In genomic region chr10:11201911-11202310, GRCh38 we compare ENCODE assay signal across 19 cellular contexts.
DNase-seq lines count a peak whose midpoint lies in the region; ATAC-seq and TF ChIP-seq lines count a peak whose summit lies in the region.
"Had no signal": no experiment of that assay in that cellular context is flagged by ENCODE, and none has a peak within 500 bp of the region (broad histone marks: within the 10 kb centered on the region; RNA-seq: fewer than 3 reads in every experiment).

No MANE protein-coding gene starts in this region.

- no peak overlapping the region for H3K4me3 ChIP-seq in CD4-positive, CD25-positive, alpha-beta regulatory T cell (ENCODE audit: low read depth, low read length)
- H3K4me3 ChIP-seq in CD8-positive, alpha-beta memory T cell (ENCODE audit: low read length) = no peak overlapping the region
- H3K4me3 ChIP-seq in mesenchymal stem cell (ENCODE audit: insufficient read depth in 1 of 2, low read depth in 1 of 2, low read length in 2 of 2) = no peak overlapping the region
- H3K4me3 ChIP-seq in SJCRH30 = no peak overlapping the region
- H3K4me3 ChIP-seq: colonic mucosa, prostate gland, stomach, transverse colon had no signal

- H3K9me3 ChIP-seq in CD4-positive, CD25-positive, alpha-beta regulatory T cell (ENCODE audit: control insufficient read depth in 2 of 2, low read length in 2 of 2) = no peaks in the 10 kb centered on the region
- no peaks in the 10 kb centered on the region for H3K9me3 ChIP-seq in CD8-positive, alpha-beta memory T cell (ENCODE audit: low read length)
- peaks cover 8% of the 10 kb centered on the region for H3K9me3 ChIP-seq in mesenchymal stem cell (ENCODE audit: control insufficient read depth, low read length)
- no peaks in the 10 kb centered on the region for H3K9me3 ChIP-seq in SJCRH30 (replicated peaks)
- H3K9me3 ChIP-seq: colonic mucosa, prostate gland, transverse colon had no signal

- H3K36me3 Mint-ChIP-seq in CD4-positive, CD25-positive, alpha-beta regulatory T cell = peaks cover 70% of the 10 kb centered on the region
- H3K36me3 Mint-ChIP-seq in CD8-positive, alpha-beta memory T cell = peaks cover 11 to 99% (median 40%) of the 10 kb centered on the region in 3 donors
- H3K36me3 Mint-ChIP-seq in activated T-helper 2 cell treated with anti-CD3 and anti-CD28 coated beads, Interferon-gamma antibody, Interleukin-2, Interleukin-4, amounts not matched to agents 10 μg/mL and 5 μg/mL and 100 μg/mL, durations not matched to agents 14 hours and 24 hours and 36 hours (ENCODE audit: low read depth) = peaks cover 99% of the 10 kb centered on the region
- peaks cover 7% of the 10 kb centered on the region for H3K36me3 Mint-ChIP-seq in natural killer cell
- H3K36me3 Mint-ChIP-seq: mesothelial cell of epicardium had no signal

- peaks cover 0 to 7% (median 0%) of the 10 kb centered on the region in 7 donors for H3K9me3 Mint-ChIP-seq in CD4-positive, CD25-positive, alpha-beta regulatory T cell
- H3K9me3 Mint-ChIP-seq in CD8-positive, alpha-beta memory T cell = no peaks in the 10 kb centered on the region
- H3K9me3 Mint-ChIP-seq in activated T-helper 2 cell treated with anti-CD3 and anti-CD28 coated beads, Interferon-gamma antibody, Interleukin-2, Interleukin-4, amounts not matched to agents 10 μg/mL and 5 μg/mL and 100 μg/mL, durations not matched to agents 14 hours and 24 hours and 36 hours = no peaks in the 10 kb centered on the region
- H3K9me3 Mint-ChIP-seq in natural killer cell = no peaks in the 10 kb centered on the region

- H3K4me1 ChIP-seq in CD4-positive, CD25-positive, alpha-beta regulatory T cell (ENCODE audit: control insufficient read depth, insufficient read depth, low read length, poor library complexity, severe bottlenecking) = peaks cover 85% of the 10 kb centered on the region
- peaks cover 95% of the 10 kb centered on the region for H3K4me1 ChIP-seq in CD8-positive, alpha-beta memory T cell (ENCODE audit: insufficient read depth, low read length)
- H3K4me1 ChIP-seq in mesenchymal stem cell (ENCODE audit: control insufficient read depth, insufficient read depth, low read depth, low read length) (peaks cover 8% of the 10 kb centered on the region), SJCRH30 (peaks cover 54% of the 10 kb centered on the region)
- H3K4me1 ChIP-seq: prostate gland had no signal

- no peak overlapping the region for H2BK120ac ChIP-seq in mesenchymal stem cell (ENCODE audit: low read depth, low read length)

- no peak overlapping the region for H2BK12ac ChIP-seq in mesenchymal stem cell (ENCODE audit: low read length in 2 of 2)

- H3K23ac ChIP-seq in mesenchymal stem cell (ENCODE audit: low read length in 2 of 2) = no peak overlapping the region

- H2AFZ ChIP-seq in mesenchymal stem cell (ENCODE audit: low read depth, low read length) = no peak overlapping the region

- peak overlapping the region; percentile 62 to 98 (median 77) for H3K27ac Mint-ChIP-seq in CD4-positive, CD25-positive, alpha-beta regulatory T cell
- H3K27ac Mint-ChIP-seq in CD8-positive, alpha-beta memory T cell = peak overlapping the region in 7 of 8 donors; percentile 79 to 95 (median 91)
- H3K27ac Mint-ChIP-seq in activated T-helper 2 cell treated with anti-CD3 and anti-CD28 coated beads, Interferon-gamma antibody, Interleukin-2, Interleukin-4, amounts not matched to agents 10 μg/mL and 5 μg/mL and 100 μg/mL, durations not matched to agents 14 hours and 24 hours and 36 hours = peak overlapping the region; percentile 89
- H3K27ac Mint-ChIP-seq in natural killer cell = no peak overlapping the region
- H3K27ac Mint-ChIP-seq: activated CD4-positive, alpha-beta T cell treated with anti-CD3 and anti-CD28 coated beads, Interleukin-2, amount 10 ng/mL, durations not matched to agents 7 days and 5 days; mesothelial cell of epicardium had no signal

- H3K4me3 Mint-ChIP-seq in CD4-positive, CD25-positive, alpha-beta regulatory T cell = peak overlapping the region in 3 of 4 donors; percentile 12 to 48 (median 22)
- H3K4me3 Mint-ChIP-seq in CD8-positive, alpha-beta memory T cell = peak overlapping the region in 5 of 7 donors; percentile 1 to 77 (median 38)
- H3K4me3 Mint-ChIP-seq in activated T-helper 2 cell treated with anti-CD3 and anti-CD28 coated beads, Interferon-gamma antibody, Interleukin-2, Interleukin-4, amounts not matched to agents 10 μg/mL and 5 μg/mL and 100 μg/mL, durations not matched to agents 14 hours and 24 hours and 36 hours (ENCODE audit: low read depth) = no peak overlapping the region
- H3K4me3 Mint-ChIP-seq in natural killer cell = peak overlapping the region; percentile 77
- H3K4me3 Mint-ChIP-seq: activated CD4-positive, alpha-beta T cell treated with anti-CD3 and anti-CD28 coated beads, Interleukin-2, amount 10 ng/mL, durations not matched to agents 7 days and 5 days; mesothelial cell of epicardium had no signal

- H3K14ac ChIP-seq in mesenchymal stem cell (ENCODE audit: low read length in 2 of 2) = no peak overlapping the region

- H3K27ac ChIP-seq in CD4-positive, CD25-positive, alpha-beta regulatory T cell (ENCODE audit: insufficient read depth, low read length, poor library complexity, severe bottlenecking) = peak overlapping the region; percentile 24
- no peak overlapping the region for H3K27ac ChIP-seq in CD8-positive, alpha-beta memory T cell (ENCODE audit: low read depth, low read length)
- H3K27ac ChIP-seq in mesenchymal stem cell (ENCODE audit: low read length, poor library complexity, severe bottlenecking) (no peak overlapping the region), SJCRH30 (no peak overlapping the region)
- H3K27ac ChIP-seq: brain microvascular endothelial cell, colonic mucosa, prostate gland, stomach, transverse colon had no signal

- peaks cover 92% of the 10 kb centered on the region for H3K36me3 ChIP-seq in CD4-positive, CD25-positive, alpha-beta regulatory T cell (ENCODE audit: control insufficient read depth, insufficient read depth, low read length)
- peaks cover 32% of the 10 kb centered on the region for H3K36me3 ChIP-seq in CD8-positive, alpha-beta memory T cell (ENCODE audit: insufficient read depth, low read length)
- H3K36me3 ChIP-seq in mesenchymal stem cell (ENCODE audit: control insufficient read depth in 1 of 2, insufficient read depth in 2 of 2, low read depth in 1 of 2, low read length in 2 of 2) = peaks cover 3 to 31% of the 10 kb centered on the region in 2 experiments
- H3K36me3 ChIP-seq in SJCRH30 = peaks cover 27% of the 10 kb centered on the region
- H3K36me3 ChIP-seq: brain microvascular endothelial cell, colonic mucosa, prostate gland, transverse colon had no signal

- no peak for DNase-seq in CD4-positive, CD25-positive, alpha-beta regulatory T cell
- no peak for DNase-seq in CD8-positive, alpha-beta memory T cell
- no peak for DNase-seq in activated T-helper 2 cell treated with anti-CD3 and anti-CD28 coated beads, Interferon-gamma antibody, Interleukin-2, Interleukin-4, amounts not matched to agents 10 μg/mL and 5 μg/mL and 100 μg/mL, durations not matched to agents 14 hours and 24 hours and 36 hours (ENCODE audit: low spot score)
- DNase-seq in natural killer cell (no peak), mesenchymal stem cell (no peak), SJCRH30 (no peak)
- DNase-seq: activated CD4-positive, alpha-beta T cell treated with anti-CD3 and anti-CD28 coated beads, Interleukin-2, amount 10 ng/mL, durations not matched to agents 7 days and 5 days; brain microvascular endothelial cell; colonic mucosa; glutamatergic neuron; left cardiac atrium; MM.1S; NCI-H1436 treated with DMSO at 0.1 percent for 48 hours; NCI-H2171 treated with DMSO at 0.1 percent for 48 hours; stomach; transverse colon had no signal

- no peak overlapping the region for H2BK5ac ChIP-seq in mesenchymal stem cell (ENCODE audit: low read depth, low read length, poor library complexity, severe bottlenecking)

- no peaks in the 10 kb centered on the region for H3K27me3 Mint-ChIP-seq in CD4-positive, CD25-positive, alpha-beta regulatory T cell
- H3K27me3 Mint-ChIP-seq in CD8-positive, alpha-beta memory T cell = no peaks in the 10 kb centered on the region
- H3K27me3 Mint-ChIP-seq in activated T-helper 2 cell treated with anti-CD3 and anti-CD28 coated beads, Interferon-gamma antibody, Interleukin-2, Interleukin-4, amounts not matched to agents 10 μg/mL and 5 μg/mL and 100 μg/mL, durations not matched to agents 14 hours and 24 hours and 36 hours (ENCODE audit: low read depth) = no peaks in the 10 kb centered on the region
- H3K27me3 Mint-ChIP-seq in natural killer cell (ENCODE audit: low read depth in 2 of 2) = no peaks in the 10 kb centered on the region
- H3K27me3 Mint-ChIP-seq: activated CD4-positive, alpha-beta T cell treated with anti-CD3 and anti-CD28 coated beads, Interleukin-2, amount 10 ng/mL, durations not matched to agents 7 days and 5 days had no signal

- POLR2A ChIA-PET in CD8-positive, alpha-beta memory T cell (lab: Charles Lee) = no interaction called here

- H3K4me1 Mint-ChIP-seq in CD4-positive, CD25-positive, alpha-beta regulatory T cell = peaks cover 68 to 99% (median 84%) of the 10 kb centered on the region in 4 donors
- peaks cover 100% of the 10 kb centered on the region in 3 donors for H3K4me1 Mint-ChIP-seq in CD8-positive, alpha-beta memory T cell
- H3K4me1 Mint-ChIP-seq in activated T-helper 2 cell treated with anti-CD3 and anti-CD28 coated beads, Interferon-gamma antibody, Interleukin-2, Interleukin-4, amounts not matched to agents 10 μg/mL and 5 μg/mL and 100 μg/mL, durations not matched to agents 14 hours and 24 hours and 36 hours (ENCODE audit: low read depth) = peaks cover 90% of the 10 kb centered on the region
- H3K4me1 Mint-ChIP-seq in natural killer cell = peaks cover 100% of the 10 kb centered on the region in 2 donors

- no peak overlapping the region for H2AK5ac ChIP-seq in mesenchymal stem cell (ENCODE audit: low read length, severe bottlenecking)

- no peak overlapping the region for H3K9ac ChIP-seq in mesenchymal stem cell (ENCODE audit: low read length)

- H3K4me2 ChIP-seq in mesenchymal stem cell (ENCODE audit: low read length, poor library complexity, severe bottlenecking) = no peak overlapping the region

- no peak overlapping the region for H3K4ac ChIP-seq in mesenchymal stem cell (ENCODE audit: low read depth in 1 of 2, low read length in 2 of 2)

- no peaks in the 10 kb centered on the region for H3K27me3 ChIP-seq in CD4-positive, CD25-positive, alpha-beta regulatory T cell (ENCODE audit: control insufficient read depth, insufficient read depth, low read length)
- no peaks in the 10 kb centered on the region for H3K27me3 ChIP-seq in CD8-positive, alpha-beta memory T cell (ENCODE audit: insufficient read depth, low read length, poor library complexity, severe bottlenecking)
- H3K27me3 ChIP-seq in mesenchymal stem cell (ENCODE audit: control insufficient read depth in 1 of 2, insufficient read depth in 1 of 2, low read length in 2 of 2) (no peaks in the 10 kb centered on the region), SJCRH30 (no peaks in the 10 kb centered on the region)
- H3K27me3 ChIP-seq: brain microvascular endothelial cell, colonic mucosa, stomach, transverse colon had no signal

- no peak overlapping the region for H3K18ac ChIP-seq in mesenchymal stem cell (ENCODE audit: low read depth in 1 of 2, low read length in 2 of 2)

- 100% methylated on average over 2 of the region's 5 CpGs for WGBS in mesenchymal stem cell

- no peak overlapping the region for H2BK15ac ChIP-seq in mesenchymal stem cell (ENCODE audit: low read depth, poor library complexity, severe bottlenecking)

- no peak for ATAC-seq in CD4-positive, CD25-positive, alpha-beta regulatory T cell (ENCODE audit: low read depth in 2 of 2)
- no peak for ATAC-seq in natural killer cell
- ATAC-seq in GM19395 (IDR thresholded peaks at IDR 0.05; ENCODE audit: unreplicated experiment) = no peak
- ATAC-seq: left cardiac atrium had no signal

- no peak overlapping the region for H4K8ac ChIP-seq in mesenchymal stem cell (ENCODE audit: low read length)

- TF ChIP-seq CTCF in natural killer cell (IDR thresholded peaks at IDR 0.05) = no peak

- CTCF ChIA-PET in CD8-positive, alpha-beta memory T cell (lab: Charles Lee) = interaction anchor here (1.1 to 1.2 kb wide), 2 partner anchors 23 to 27 kb away, joined by 3 read pairs; no protein-coding TSS in a partner anchor

- peaks cover 22% of the 10 kb centered on the region for H3K79me1 ChIP-seq in mesenchymal stem cell (replicated peaks; ENCODE audit: low read length, poor library complexity, severe bottlenecking)

- H4K91ac ChIP-seq in mesenchymal stem cell (ENCODE audit: low read length) = no peak overlapping the region

- intact Hi-C loops in activated T-helper 2 cell treated with anti-CD3 and anti-CD28 coated beads, Interferon-gamma antibody, Interleukin-2, Interleukin-4, amounts not matched to agents 10 μg/mL and 5 μg/mL and 100 μg/mL, durations not matched to agents 14 hours and 24 hours and 36 hours (cut with micrococcal nuclease) = no loop called here
- intact Hi-C loops in natural killer cell (cut with micrococcal nuclease) = no loop called here

Comparison
In these comparisons a context has a peak if more than half of its experiments do, and no peak if none do; other contexts are left out.
1. H3K27ac Mint-ChIP-seq: peak in CD4-positive, CD25-positive, alpha-beta regulatory T cell (3 of 3), CD8-positive, alpha-beta memory T cell (7 of 8) and activated T-helper 2 cell treated with anti-CD3 and anti-CD28 coated beads, Interferon-gamma antibody, Interleukin-2, Interleukin-4, amounts not matched to agents 10 μg/mL and 5 μg/mL and 100 μg/mL, durations not matched to agents 14 hours and 24 hours and 36 hours (single experiment); none in natural killer cell (0 of 2).